Comparison of ENCODE assay signal across 12 cellular contexts in the genomic region with DNA sequence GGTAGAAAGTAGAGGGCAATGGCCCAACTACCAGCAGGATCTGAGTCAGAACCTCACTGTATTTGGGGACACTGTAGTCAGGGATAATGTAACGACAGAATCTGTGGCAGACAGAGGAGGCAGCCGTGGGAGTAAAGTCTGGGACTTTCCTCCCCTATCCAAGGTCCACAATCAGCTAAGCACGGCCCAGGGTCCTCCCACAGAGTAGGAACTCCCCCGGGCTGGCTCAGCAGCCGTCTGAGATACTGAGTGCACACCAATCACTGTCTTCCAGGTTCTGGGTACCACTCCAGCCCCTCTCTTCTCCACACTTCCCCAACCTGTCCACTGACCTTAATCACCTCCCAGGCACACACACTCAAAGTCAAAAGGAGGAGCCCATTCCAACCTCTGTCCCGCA. TPM values are rescaled to one million over a fixed set of nuclear protein-coding genes. Genes with fewer than 3 reads are reported as not detected.
DNase-seq lines count a peak whose midpoint lies in the region; ATAC-seq, FAIRE-seq and TF ChIP-seq lines count a peak whose summit lies in the region.
"Had no signal": no experiment of that assay in that cellular context is flagged by ENCODE, and none has a peak within 500 bp of the region (broad histone marks: within the 10 kb centered on the region; RNA-seq: fewer than 3 reads in every experiment).

No MANE protein-coding gene starts in this region.

- 28 to 44% (median 33%) methylated on average over 6 of the region's 6 CpGs for WGBS in heart left ventricle, 4 donors

- no peaks in the 10 kb centered on the region for H3K9me3 Mint-ChIP-seq in activated naive CD8-positive, alpha-beta T cell treated with anti-CD3 and anti-CD28 coated beads, Interleukin-2, amount 10 ng/mL, durations not matched to agents 7 days and 5 days

- peak overlapping the region; percentile 86 for H3K27ac Mint-ChIP-seq in activated naive CD8-positive, alpha-beta T cell treated with anti-CD3 and anti-CD28 coated beads, Interleukin-2, amount 10 ng/mL, durations not matched to agents 7 days and 5 days

- peaks cover 0 to 45% (median 3%) of the 10 kb centered on the region in 9 donors for H3K27me3 ChIP-seq in heart left ventricle
- no peaks in the 10 kb centered on the region for H3K27me3 ChIP-seq in muscle layer of colon (ENCODE audit: control insufficient read depth in 1 of 2, insufficient read depth in 2 of 2, low read length in 2 of 2)
- H3K27me3 ChIP-seq in tibial artery: no peaks in the 10 kb centered on the region

- H3K4me3 Mint-ChIP-seq in activated naive CD8-positive, alpha-beta T cell treated with anti-CD3 and anti-CD28 coated beads, Interleukin-2, amount 10 ng/mL, durations not matched to agents 7 days and 5 days: peak overlapping the region; percentile 91

- H3K4me3 ChIP-seq in heart left ventricle (no peak overlapping the region), muscle layer of colon (ENCODE audit: low read depth in 1 of 2, low read length in 2 of 2) (no peak overlapping the region), tibial artery (no peak overlapping the region)
- H3K4me3 ChIP-seq: PC-9 had no signal

- H3K9me3 ChIP-seq in heart left ventricle: no peaks in the 10 kb centered on the region
- no peaks in the 10 kb centered on the region for H3K9me3 ChIP-seq in muscle layer of colon (ENCODE audit: low read length)
- no peaks in the 10 kb centered on the region for H3K9me3 ChIP-seq in tibial artery

- H3K27me3 Mint-ChIP-seq in activated naive CD8-positive, alpha-beta T cell treated with anti-CD3 and anti-CD28 coated beads, Interleukin-2, amount 10 ng/mL, durations not matched to agents 7 days and 5 days: no peaks in the 10 kb centered on the region

- TF ChIP-seq POLR2A in heart left ventricle (IDR thresholded peaks at IDR 0.05) (no peak), GM12891 (IDR thresholded peaks at IDR 0.05; ENCODE audit: low read depth, low read length) (no peak)

- no peak for DNase-seq in heart left ventricle
- DNase-seq in left ventricle myocardium superior: no peak
- DNase-seq in activated naive CD8-positive, alpha-beta T cell treated with anti-CD3 and anti-CD28 coated beads, Interleukin-2, amount 10 ng/mL, durations not matched to agents 7 days and 5 days: no peak
- no peak for DNase-seq in tibial artery
- DNase-seq in GM12891 (ENCODE audit: insufficient read length, low spot score): no peak
- no peak for DNase-seq in Ammon's horn (ENCODE audit: low spot score)
- no peak for DNase-seq in stimulated activated CD4-positive, alpha-beta T cell treated with anti-CD3 and anti-CD28 coated beads, Interleukin-4, amount 100 ng/mL, for 1 hour
- DNase-seq: anterior cingulate cortex, NCI-H2029, NCI-H524, PC-9 had no signal

- H3K27ac ChIP-seq in heart left ventricle: peak overlapping the region in 9 of 12 donors; percentile 11 to 97 (median 92)
- H3K27ac ChIP-seq in muscle layer of colon (ENCODE audit: low read depth, low read length): peak overlapping the region; percentile 91
- H3K27ac ChIP-seq in tibial artery: peak overlapping the region; percentile 95 to 96
- H3K27ac ChIP-seq: PC-9 had no signal

- no peak for TF ChIP-seq CTCF in heart left ventricle (IDR thresholded peaks at IDR 0.05)
- TF ChIP-seq CTCF in tibial artery (IDR thresholded peaks at IDR 0.05): no peak

- H3K9ac ChIP-seq in muscle layer of colon (ENCODE audit: low read length): no peak overlapping the region

- no peak for FAIRE-seq in GM12891 (lab: Jason Lieb, UNC)

- H3K36me3 ChIP-seq in heart left ventricle (no peaks in the 10 kb centered on the region), muscle layer of colon (ENCODE audit: insufficient read depth, low read length) (peaks cover under 1% of the 10 kb centered on the region), tibial artery (no peaks in the 10 kb centered on the region)

- peaks cover 7 to 89% (median 56%) of the 10 kb centered on the region in 12 donors for H3K4me1 ChIP-seq in heart left ventricle
- peaks cover 74% of the 10 kb centered on the region for H3K4me1 ChIP-seq in muscle layer of colon (ENCODE audit: insufficient read depth, low read length)
- peaks cover 0 to 77% (median 70%) of the 10 kb centered on the region in 4 donors for H3K4me1 ChIP-seq in tibial artery

- H3K36me3 Mint-ChIP-seq in activated naive CD8-positive, alpha-beta T cell treated with anti-CD3 and anti-CD28 coated beads, Interleukin-2, amount 10 ng/mL, durations not matched to agents 7 days and 5 days: peaks cover 9% of the 10 kb centered on the region

- intact Hi-C loops in heart left ventricle (cut with DNase I) (loop anchor here in 5 of 10 donors (5.0 to 10.0 kb wide), 4 partner anchors 79 to 271 kb away; partner anchors contain the start of genes NCAPD3 (in 1 of the 5) and VPS26B (in 1 of the 5)), left ventricle myocardium superior (cut with micrococcal nuclease) (no loop called here), tibial artery (cut with DNase I; ENCODE audit: low total_unique reads) (loop anchor here (5.0 kb wide), 1 partner anchor 179 kb away; no protein-coding TSS in a partner anchor)

- POLR2A ChIA-PET in activated naive CD8-positive, alpha-beta T cell treated with anti-CD3 and anti-CD28 coated beads, Interleukin-2, amount 10 ng/mL, durations not matched to agents 7 days and 5 days (lab: Charles Lee): no interaction called here

- no peak for ATAC-seq in heart left ventricle
- no peak for ATAC-seq in left ventricle myocardium superior
- no peak for ATAC-seq in activated naive CD8-positive, alpha-beta T cell treated with anti-CD3 and anti-CD28 coated beads, Interleukin-2, amount 10 ng/mL, durations not matched to agents 7 days and 5 days (ENCODE audit: low read depth)

- H3K4me1 Mint-ChIP-seq in activated naive CD8-positive, alpha-beta T cell treated with anti-CD3 and anti-CD28 coated beads, Interleukin-2, amount 10 ng/mL, durations not matched to agents 7 days and 5 days: peaks cover 59% of the 10 kb centered on the region

TF ChIP-seq in GM12891, 5 proteins besides CTCF, POLR2A, EP300 and RAD21:
- no peak for TF ChIP-seq TAF1 (IDR thresholded peaks at IDR 0.05; ENCODE audit: low read depth, low read length)
- no peak for TF ChIP-seq PAX5 (IDR thresholded peaks at IDR 0.05; ENCODE audit: insufficient read depth, low read length, severe bottlenecking)
- TF ChIP-seq POU2F2 (IDR thresholded peaks at IDR 0.05; ENCODE audit: low read depth, low read length): no peak
- no peak for TF ChIP-seq POLR2AphosphoS5 (IDR thresholded peaks at IDR 0.05; ENCODE audit: low read depth, low read length)
- TF ChIP-seq SPI1 (IDR thresholded peaks at IDR 0.05; ENCODE audit: low read depth, low read length): no peak

RNA-seq across cellular contexts. Expression of gene IGSF9B, which starts 3.2 kb away (rescaled TPM):
- total RNA-seq in heart left ventricle (10 to 100 TPM; 14.6 to 78.5 (median 43.7) TPM), left ventricle myocardium superior (34.5 TPM)
- polyA plus RNA-seq in heart left ventricle: 10 to 100 TPM; 30.3 to 38.3 TPM
- 10 to 100 TPM; 91.8 to 99.7 TPM for total RNA-seq in activated naive CD8-positive, alpha-beta T cell treated with anti-CD3 and anti-CD28 coated beads, Interleukin-2, amount 10 ng/mL, durations not matched to agents 7 days and 5 days
- 1.6 TPM for polyA plus RNA-seq in GM12891 (2012; ENCODE audit: low read depth, missing spikeins)
- total RNA-seq: PC-9 had no signal
